8 cellular contexts compared by ENCODE assay signal in the genomic region with DNA sequence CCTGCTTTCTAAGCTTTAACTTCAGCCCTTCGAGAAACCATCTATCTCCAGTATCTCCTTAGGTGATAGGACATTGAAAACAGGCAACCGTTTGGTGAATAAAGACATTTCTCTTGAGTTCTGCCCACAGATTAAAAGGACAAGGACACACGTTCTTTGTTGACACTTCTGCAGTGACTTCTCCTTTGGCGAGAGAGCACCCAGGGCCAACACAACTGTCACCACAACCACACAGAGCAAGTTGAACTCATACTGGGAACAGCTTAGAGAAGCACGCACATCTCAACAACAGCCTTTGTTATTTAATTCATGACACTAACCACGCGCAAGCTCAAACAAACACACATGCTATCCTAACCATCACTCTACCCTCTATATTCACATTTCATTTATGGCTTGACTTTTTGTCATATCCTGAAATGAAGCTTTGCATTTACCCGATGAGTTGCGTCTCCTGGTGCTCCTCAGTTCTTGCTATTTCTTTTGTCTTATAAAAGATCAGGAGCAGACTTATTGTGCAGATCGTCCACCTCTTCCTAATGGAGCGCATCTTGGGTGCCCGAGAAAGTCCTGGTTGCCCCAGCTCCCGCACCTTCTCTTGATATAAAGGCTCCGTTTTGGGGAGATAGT. TPM values are rescaled to one million over a fixed set of nuclear protein-coding genes. Genes with fewer than 3 reads are reported as not detected.
DNase-seq lines count a peak whose midpoint lies in the region; ATAC-seq, FAIRE-seq and TF ChIP-seq lines count a peak whose summit lies in the region.

No MANE protein-coding gene starts in this region.

- no peak overlapping the region for H3K4me2 ChIP-seq in HepG2 (ENCODE audit: low read depth, low read length)

- in situ Hi-C loops in HepG2 (cut with HindIII; ENCODE audit: extremely low pct_ligation_motif_present, low pct_unique_long_range_greater_than_20kb), result no loop called here

- peak overlapping the region; percentile 60 to 68 for H3K27ac ChIP-seq in liver (ENCODE audit: low read depth in 1 of 2, low read length in 2 of 2)
- no peak overlapping the region for H3K27ac ChIP-seq in HepG2 (ENCODE audit: extremely low read length, insufficient read depth, low read length)

- POLR2A ChIA-PET in HepG2 (lab: Yijun Ruan, JAX), result no interaction called here

- TF ChIP-seq RAD21 in liver (IDR thresholded peaks at IDR 0.05) (no peak), HepG2 (CRISPR knock-in tag; IDR thresholded peaks at IDR 0.05) (no peak)

- peak overlapping the region; percentile 7 to 82 for H3K9ac ChIP-seq in liver (ENCODE audit: low read depth in 1 of 2, low read length in 2 of 2)
- no peak overlapping the region for H3K9ac ChIP-seq in HepG2 (ENCODE audit: insufficient read depth, low read depth, low read length)

- H3K79me2 ChIP-seq in HepG2 (ENCODE audit: insufficient read depth, low read length), result no peaks in the 10 kb centered on the region

- TF ChIP-seq EP300 in HepG2 (IDR thresholded peaks at IDR 0.05; ENCODE audit: low read depth in 2 of 2, low read length in 2 of 2), result no peak
- no peak for TF ChIP-seq EP300 in HepG2 (CRISPR knock-in tag; IDR thresholded peaks at IDR 0.05; ENCODE audit: borderline replicate concordance)

- H3K27ac Mint-ChIP-seq in endothelial cell (ENCODE audit: unreplicated experiment), result peak overlapping the region; percentile 99
- H3K27ac Mint-ChIP-seq in natural killer cell treated with Interleukin-12 subunit alpha and Interleukin-12 subunit beta and Interleukin-15 and Interleukin-18, amount 100 ng/mL, for 72 hours, result peak overlapping the region; percentile 97 to 98

- H3K4me1 ChIP-seq in liver (ENCODE audit: control insufficient read depth in 4 of 4, insufficient read depth in 4 of 4, low read length in 3 of 4) (peaks cover 0 to 6% (median 1%) of the 10 kb centered on the region in 4 donors), HepG2 (ENCODE audit: insufficient read depth, low read length) (no peaks in the 10 kb centered on the region)

- intact Hi-C loops in HepG2 (cut with micrococcal nuclease; ENCODE audit: unreplicated experiment), result no loop called here

- no peak for TF ChIP-seq CTCF in liver (IDR thresholded peaks at IDR 0.05; ENCODE audit: low read depth, low read length, missing input control)
- TF ChIP-seq CTCF in HepG2 (CRISPR knock-in tag; IDR thresholded peaks at IDR 0.05), result no peak
- TF ChIP-seq CTCF in endothelial cell (IDR thresholded peaks at IDR 0.05; ENCODE audit: unreplicated experiment), result no peak

- H3K36me3 Mint-ChIP-seq in endothelial cell (ENCODE audit: low read depth, unreplicated experiment), result peaks cover 14% of the 10 kb centered on the region
- peaks cover 30% of the 10 kb centered on the region for H3K36me3 Mint-ChIP-seq in natural killer cell treated with Interleukin-12 subunit alpha and Interleukin-12 subunit beta and Interleukin-15 and Interleukin-18, amount 100 ng/mL, for 72 hours

- no peak for TF ChIP-seq POLR2A in HepG2 (IDR thresholded peaks at IDR 0.05; ENCODE audit: insufficient read depth in 1 of 2, low read depth in 2 of 2, low read length in 2 of 2)

- H3K9me3 ChIP-seq in liver (ENCODE audit: control insufficient read depth in 4 of 4, low read length in 3 of 4) (no peaks in the 10 kb centered on the region), HepG2 (ENCODE audit: low read length) (no peaks in the 10 kb centered on the region)

- H3K4me3 ChIP-seq in liver (ENCODE audit: low read depth in 1 of 3, low read length in 3 of 3), result peak overlapping the region; percentile 43 to 61 (median 52)
- no peak overlapping the region for H3K4me3 ChIP-seq in HepG2 (replicated peaks in 1 of 3; ENCODE audit: insufficient read depth in 1 of 3, low read depth in 2 of 3, low read length in 3 of 3)

- H4K20me1 ChIP-seq in HepG2 (ENCODE audit: insufficient read depth, low read length), result no peaks in the 10 kb centered on the region

- no peak for DNase-seq in HepG2 (ENCODE audit: low spot score)
- peak; percentile 32 for DNase-seq in activated CD4-positive, CD25-positive, alpha-beta regulatory T cell treated with anti-CD3 and anti-CD28 coated beads, Interleukin-2, amount 50 U/mL, for 16 hours (ENCODE audit: low read depth, low spot score)
- DNase-seq in endothelial cell (ENCODE audit: low spot score), result no peak
- peak; percentile 61 for DNase-seq in natural killer cell treated with Interleukin-12 subunit alpha and Interleukin-12 subunit beta and Interleukin-15 and Interleukin-18, amount 100 ng/mL, for 72 hours (ENCODE audit: low spot score)
- DNase-seq in frontal cortex (ENCODE audit: low spot score in 2 of 2), result no peak

- WGBS in liver, result 4% methylated on average over 14 of the region's 14 CpGs
- WGBS in HepG2 (ENCODE audit: low lambda C conversion rate), result 17% methylated on average over 13 of the region's 14 CpGs

- ATAC-seq in HepG2 (no peak), HG03469 (IDR thresholded peaks at IDR 0.05; ENCODE audit: unreplicated experiment) (no peak), GM21423 (IDR thresholded peaks at IDR 0.05; ENCODE audit: unreplicated experiment) (no peak)
- peak in 1 of 2 donors; percentile 22 for ATAC-seq in natural killer cell treated with Interleukin-12 subunit alpha and Interleukin-12 subunit beta and Interleukin-15 and Interleukin-18, amount 100 ng/mL, for 72 hours

- FAIRE-seq in HepG2 (lab: Jason Lieb, UNC), result no peak
- FAIRE-seq in frontal cortex (lab: Jason Lieb, UNC), result no peak

- H3K36me3 ChIP-seq in liver (ENCODE audit: control insufficient read depth in 4 of 4, insufficient read depth in 3 of 4, low read depth in 1 of 4, low read length in 3 of 4), result no peaks in the 10 kb centered on the region
- H3K36me3 ChIP-seq in HepG2 (replicated peaks in 1 of 2; ENCODE audit: control insufficient read depth in 1 of 2, insufficient read depth in 2 of 2, low read length in 2 of 2), result no peaks in the 10 kb centered on the region

- H3K27me3 ChIP-seq in liver (ENCODE audit: control insufficient read depth in 4 of 4, insufficient read depth in 4 of 4, low read length in 3 of 4), result peaks cover 0 to 2% (median 0%) of the 10 kb centered on the region in 4 donors
- peaks cover 3 to 32% of the 10 kb centered on the region in 2 experiments; a peak in 4 of 5 replicates for H3K27me3 ChIP-seq in HepG2 (ENCODE audit: control insufficient read depth in 1 of 2, insufficient read depth in 2 of 2, low read length in 2 of 2)

- CTCF ChIA-PET in HepG2 (lab: Yijun Ruan, JAX; ENCODE audit: low intra/inter-chr PET ratio, low total read pairs), result no interaction called here

- H3K4me1 Mint-ChIP-seq in endothelial cell (ENCODE audit: unreplicated experiment), result peaks cover 39% of the 10 kb centered on the region
- peaks cover 35 to 47% of the 10 kb centered on the region in 2 donors for H3K4me1 Mint-ChIP-seq in natural killer cell treated with Interleukin-12 subunit alpha and Interleukin-12 subunit beta and Interleukin-15 and Interleukin-18, amount 100 ng/mL, for 72 hours (ENCODE audit: low read depth in 2 of 2)

- BruUV-seq in HepG2 (replicated peaks; lab: Mats Ljungman, UMichigan), result no TSS peak

- peaks cover 20% of the 10 kb centered on the region for H3K27me3 Mint-ChIP-seq in endothelial cell (ENCODE audit: unreplicated experiment)
- H3K27me3 Mint-ChIP-seq in natural killer cell treated with Interleukin-12 subunit alpha and Interleukin-12 subunit beta and Interleukin-15 and Interleukin-18, amount 100 ng/mL, for 72 hours, result no peaks in the 10 kb centered on the region

- no peaks in the 10 kb centered on the region for H3K9me3 Mint-ChIP-seq in endothelial cell (ENCODE audit: unreplicated experiment)
- H3K9me3 Mint-ChIP-seq in natural killer cell treated with Interleukin-12 subunit alpha and Interleukin-12 subunit beta and Interleukin-15 and Interleukin-18, amount 100 ng/mL, for 72 hours, result no peaks in the 10 kb centered on the region

- H2AFZ ChIP-seq in HepG2 (ENCODE audit: low read length), result no peak overlapping the region

- H3K4me3 Mint-ChIP-seq in endothelial cell (ENCODE audit: unreplicated experiment), result peak overlapping the region; percentile 94
- peak overlapping the region; percentile 99 for H3K4me3 Mint-ChIP-seq in natural killer cell treated with Interleukin-12 subunit alpha and Interleukin-12 subunit beta and Interleukin-15 and Interleukin-18, amount 100 ng/mL, for 72 hours

TF ChIP-seq in HepG2, 621 proteins besides CTCF, POLR2A, EP300 and RAD21 (continues in another document):
- TF ChIP-seq IKZF1 (IDR thresholded peaks at IDR 0.05) (no peak), ZNF224 (CRISPR knock-in tag; IDR thresholded peaks at IDR 0.05) (no peak), TGIF2 (CRISPR knock-in tag; IDR thresholded peaks at IDR 0.05) (no peak), TBX2 (CRISPR knock-in tag; IDR thresholded peaks at IDR 0.05; ENCODE audit: borderline replicate concordance) (no peak)

RNA-seq across cellular contexts. Expression of a gene that starts 0.6 kb away (rescaled TPM):
- total RNA-seq in liver (1 to 10 TPM; 2.3 to 4.1 TPM), HepG2 (2016; rRNA removed; fragmentation: Illumina TruSeq; extraction: Trizol) (not detected in 2 replicates), endothelial cell (ENCODE audit: unreplicated experiment) (30.3 TPM), frontal cortex (76.2 TPM)
- polyA plus RNA-seq in liver (under 1 TPM; 0.35 to 0.78 TPM), HepG2 (2011; rRNA removed) (not detected in 2 replicates)
- total RNA-seq in HepG2 (2016; cell fraction: cytosol; rRNA removed; fragmentation: Illumina TruSeq; extraction: Trizol; ENCODE audit: low read depth), result not detected in 2 replicates
- total RNA-seq in HepG2 (2016; cell fraction: insoluble cytoplasmic fraction; rRNA removed; fragmentation: Illumina TruSeq; extraction: Trizol), result not detected in 2 replicates
- total RNA-seq in HepG2 (2016; cell fraction: membrane; rRNA removed; fragmentation: Illumina TruSeq; extraction: Trizol), result not detected in 2 replicates
- not detected in 2 replicates for total RNA-seq in HepG2 (2016; cell fraction: nucleus; rRNA removed; fragmentation: Illumina TruSeq; extraction: Trizol)
- polyA plus RNA-seq in HepG2 (2011; cell fraction: cytosol; rRNA removed), result not detected in 2 replicates
- not detected in 2 replicates for polyA plus RNA-seq in HepG2 (2011; cell fraction: nucleus; rRNA removed)
- not detected in 2 replicates for polyA plus RNA-seq in HepG2 (2012)
- not detected in 2 replicates for polyA plus RNA-seq in HepG2 (2016; cell fraction: cytosol; fragmentation: Illumina TruSeq; extraction: Trizol; ENCODE audit: low read depth)
- polyA plus RNA-seq in HepG2 (2016; cell fraction: insoluble cytoplasmic fraction; fragmentation: Illumina TruSeq; extraction: Trizol; ENCODE audit: low read depth), result not detected in 2 replicates
- polyA plus RNA-seq in HepG2 (2016; cell fraction: membrane; fragmentation: Illumina TruSeq; extraction: Trizol; ENCODE audit: low read depth), result not detected in 2 replicates
- not detected in 2 replicates for polyA plus RNA-seq in HepG2 (2016; cell fraction: nucleus; fragmentation: Illumina TruSeq; extraction: Trizol; ENCODE audit: insufficient read depth, low read depth)
- not detected in 2 replicates for polyA minus RNA-seq in HepG2 (2011; rRNA and poly(A)+ RNA removed; ENCODE audit: low replicate concordance)
- polyA minus RNA-seq in HepG2 (2011; cell fraction: cytosol; rRNA and poly(A)+ RNA removed), result not detected in 2 replicates
- polyA minus RNA-seq in HepG2 (2011; cell fraction: nucleus; rRNA and poly(A)+ RNA removed), result under 0.01 TPM in 1 of 2 replicates, not detected in the other
- 100 to 1,000 TPM; 127 to 148 TPM for total RNA-seq in natural killer cell treated with Interleukin-12 subunit alpha and Interleukin-12 subunit beta and Interleukin-15 and Interleukin-18, amount 100 ng/mL, for 72 hours

Comparison
In these comparisons a context has a peak if more than half of its experiments do, and no peak if none do; other contexts are left out.
1. H3K4me3 ChIP-seq: peak in liver (3 of 3); none in HepG2 (0 of 3).
2. DNase-seq: peak in activated CD4-positive, CD25-positive, alpha-beta regulatory T cell treated with anti-CD3 and anti-CD28 coated beads, Interleukin-2, amount 50 U/mL, for 16 hours (single experiment) and natural killer cell treated with Interleukin-12 subunit alpha and Interleukin-12 subunit beta and Interleukin-15 and Interleukin-18, amount 100 ng/mL, for 72 hours (single experiment); none in HepG2 (single experiment), endothelial cell (single experiment) and frontal cortex (0 of 2).